In the genomic region with DNA sequence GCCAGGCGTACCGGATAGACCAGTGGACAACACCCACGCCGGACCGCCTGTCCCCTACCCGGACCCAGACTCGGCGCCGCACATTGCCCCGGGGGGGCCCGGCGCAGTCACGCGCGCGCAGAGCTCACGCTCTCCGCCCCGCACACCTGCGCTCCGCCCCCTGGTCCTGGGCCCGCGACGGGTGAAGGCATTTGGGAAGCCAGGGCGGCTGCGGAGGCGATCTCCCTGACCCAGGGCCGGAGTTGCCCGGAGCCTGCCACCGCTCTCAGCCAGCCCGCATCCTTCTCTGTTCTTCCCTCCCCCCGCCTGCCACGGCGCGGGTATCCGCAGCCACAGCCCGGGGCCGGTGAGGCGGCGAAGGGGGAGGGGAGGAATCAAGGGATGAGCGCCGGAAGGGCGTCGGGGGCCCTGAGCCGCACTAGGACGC, we compare ENCODE assay signal across 1 cellular context.
A peak's percentile ranks its signal among the peaks of the same experiment; 100 is the strongest.
TF ChIP-seq lines count a peak whose summit lies in the region.

No MANE protein-coding gene starts in this region.

TF ChIP-seq in HepG2, 621 proteins besides CTCF, POLR2A, EP300 and RAD21 (continued from another document and continues in another):
- TF ChIP-seq, protein P1, sequence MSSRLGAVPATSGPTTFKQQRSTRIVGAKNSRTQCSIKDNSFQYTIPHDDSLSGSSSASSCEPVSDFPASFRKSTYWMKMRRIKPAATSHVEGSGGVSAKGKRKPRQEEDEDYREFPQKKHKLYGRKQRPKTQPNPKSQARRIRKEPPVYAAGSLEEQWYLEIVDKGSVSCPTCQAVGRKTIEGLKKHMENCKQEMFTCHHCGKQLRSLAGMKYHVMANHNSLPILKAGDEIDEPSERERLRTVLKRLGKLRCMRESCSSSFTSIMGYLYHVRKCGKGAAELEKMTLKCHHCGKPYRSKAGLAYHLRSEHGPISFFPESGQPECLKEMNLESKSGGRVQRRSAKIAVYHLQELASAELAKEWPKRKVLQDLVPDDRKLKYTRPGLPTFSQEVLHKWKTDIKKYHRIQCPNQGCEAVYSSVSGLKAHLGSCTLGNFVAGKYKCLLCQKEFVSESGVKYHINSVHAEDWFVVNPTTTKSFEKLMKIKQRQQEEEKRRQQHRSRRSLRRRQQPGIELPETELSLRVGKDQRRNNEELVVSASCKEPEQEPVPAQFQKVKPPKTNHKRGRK (CRISPR knock-in tag; IDR thresholded peaks at IDR 0.05), result no peak
- TF ChIP-seq SNRNP70 (IDR thresholded peaks at IDR 0.05; ENCODE audit: low read depth, low read length), result no peak
- TF ChIP-seq ONECUT2 (CRISPR knock-in tag; IDR thresholded peaks at IDR 0.05), result no peak
- peak; percentile 61; the same call in 1 of the 2 replicates for TF ChIP-seq TOPORS (CRISPR knock-in tag; IDR thresholded peaks at IDR 0.05)
- no peak for TF ChIP-seq HNRNPK (IDR thresholded peaks at IDR 0.05; ENCODE audit: low read depth, low read length, poor library complexity, severe bottlenecking)
- TF ChIP-seq, protein P2, sequence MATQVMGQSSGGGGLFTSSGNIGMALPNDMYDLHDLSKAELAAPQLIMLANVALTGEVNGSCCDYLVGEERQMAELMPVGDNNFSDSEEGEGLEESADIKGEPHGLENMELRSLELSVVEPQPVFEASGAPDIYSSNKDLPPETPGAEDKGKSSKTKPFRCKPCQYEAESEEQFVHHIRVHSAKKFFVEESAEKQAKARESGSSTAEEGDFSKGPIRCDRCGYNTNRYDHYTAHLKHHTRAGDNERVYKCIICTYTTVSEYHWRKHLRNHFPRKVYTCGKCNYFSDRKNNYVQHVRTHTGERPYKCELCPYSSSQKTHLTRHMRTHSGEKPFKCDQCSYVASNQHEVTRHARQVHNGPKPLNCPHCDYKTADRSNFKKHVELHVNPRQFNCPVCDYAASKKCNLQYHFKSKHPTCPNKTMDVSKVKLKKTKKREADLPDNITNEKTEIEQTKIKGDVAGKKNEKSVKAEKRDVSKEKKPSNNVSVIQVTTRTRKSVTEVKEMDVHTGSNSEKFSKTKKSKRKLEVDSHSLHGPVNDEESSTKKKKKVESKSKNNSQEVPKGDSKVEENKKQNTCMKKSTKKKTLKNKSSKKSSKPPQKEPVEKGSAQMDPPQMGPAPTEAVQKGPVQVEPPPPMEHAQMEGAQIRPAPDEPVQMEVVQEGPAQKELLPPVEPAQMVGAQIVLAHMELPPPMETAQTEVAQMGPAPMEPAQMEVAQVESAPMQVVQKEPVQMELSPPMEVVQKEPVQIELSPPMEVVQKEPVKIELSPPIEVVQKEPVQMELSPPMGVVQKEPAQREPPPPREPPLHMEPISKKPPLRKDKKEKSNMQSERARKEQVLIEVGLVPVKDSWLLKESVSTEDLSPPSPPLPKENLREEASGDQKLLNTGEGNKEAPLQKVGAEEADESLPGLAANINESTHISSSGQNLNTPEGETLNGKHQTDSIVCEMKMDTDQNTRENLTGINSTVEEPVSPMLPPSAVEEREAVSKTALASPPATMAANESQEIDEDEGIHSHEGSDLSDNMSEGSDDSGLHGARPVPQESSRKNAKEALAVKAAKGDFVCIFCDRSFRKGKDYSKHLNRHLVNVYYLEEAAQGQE (IDR thresholded peaks at IDR 0.05; ENCODE audit: borderline replicate concordance in 1 of 2, low read depth in 1 of 2, low read length in 2 of 2), result no peak
- TF ChIP-seq, protein P3, sequence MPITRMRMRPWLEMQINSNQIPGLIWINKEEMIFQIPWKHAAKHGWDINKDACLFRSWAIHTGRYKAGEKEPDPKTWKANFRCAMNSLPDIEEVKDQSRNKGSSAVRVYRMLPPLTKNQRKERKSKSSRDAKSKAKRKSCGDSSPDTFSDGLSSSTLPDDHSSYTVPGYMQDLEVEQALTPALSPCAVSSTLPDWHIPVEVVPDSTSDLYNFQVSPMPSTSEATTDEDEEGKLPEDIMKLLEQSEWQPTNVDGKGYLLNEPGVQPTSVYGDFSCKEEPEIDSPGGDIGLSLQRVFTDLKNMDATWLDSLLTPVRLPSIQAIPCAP (CRISPR knock-in tag; IDR thresholded peaks at IDR 0.05; ENCODE audit: low read depth), result no peak
- 0 out of 2 replicates have a peak, but pooled peaks have one; percentile 25 for TF ChIP-seq KMT2B (CRISPR knock-in tag; IDR thresholded peaks at IDR 0.05)
- no peak; the same call in 1 of the 2 replicates for TF ChIP-seq PRMT3 (CRISPR knock-in tag; IDR thresholded peaks at IDR 0.05; ENCODE audit: borderline replicate concordance, low read depth)
- no peak; the same call in 1 of the 2 replicates for TF ChIP-seq ZMYM4 (CRISPR knock-in tag; IDR thresholded peaks at IDR 0.05)
- TF ChIP-seq KAT2B (IDR thresholded peaks at IDR 0.05; ENCODE audit: borderline replicate concordance, low read depth, low read length), result no peak
- no peak for TF ChIP-seq ZNF468 (CRISPR knock-in tag; IDR thresholded peaks at IDR 0.05)
- TF ChIP-seq NR3C1 (CRISPR knock-in tag; IDR thresholded peaks at IDR 0.05), result no peak
- no peak for TF ChIP-seq AKAP8 (CRISPR knock-in tag; IDR thresholded peaks at IDR 0.05)
- TF ChIP-seq GATA4 (IDR thresholded peaks at IDR 0.05; ENCODE audit: borderline replicate concordance, low read depth), result no peak
- no peak for TF ChIP-seq NFYB (CRISPR knock-in tag; IDR thresholded peaks at IDR 0.05)
- TF ChIP-seq HNRNPLL (IDR thresholded peaks at IDR 0.05; ENCODE audit: low read depth, low read length, poor library complexity, severe bottlenecking), result no peak
- 0 out of 2 replicates have a peak, but pooled peaks have one; percentile 45 for TF ChIP-seq ZBTB3 (CRISPR knock-in tag; IDR thresholded peaks at IDR 0.05; ENCODE audit: borderline replicate concordance, low read depth)
- TF ChIP-seq, protein P4, sequence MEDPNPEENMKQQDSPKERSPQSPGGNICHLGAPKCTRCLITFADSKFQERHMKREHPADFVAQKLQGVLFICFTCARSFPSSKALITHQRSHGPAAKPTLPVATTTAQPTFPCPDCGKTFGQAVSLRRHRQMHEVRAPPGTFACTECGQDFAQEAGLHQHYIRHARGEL (CRISPR knock-in tag; IDR thresholded peaks at IDR 0.05), result no peak
- TF ChIP-seq, protein P5, sequence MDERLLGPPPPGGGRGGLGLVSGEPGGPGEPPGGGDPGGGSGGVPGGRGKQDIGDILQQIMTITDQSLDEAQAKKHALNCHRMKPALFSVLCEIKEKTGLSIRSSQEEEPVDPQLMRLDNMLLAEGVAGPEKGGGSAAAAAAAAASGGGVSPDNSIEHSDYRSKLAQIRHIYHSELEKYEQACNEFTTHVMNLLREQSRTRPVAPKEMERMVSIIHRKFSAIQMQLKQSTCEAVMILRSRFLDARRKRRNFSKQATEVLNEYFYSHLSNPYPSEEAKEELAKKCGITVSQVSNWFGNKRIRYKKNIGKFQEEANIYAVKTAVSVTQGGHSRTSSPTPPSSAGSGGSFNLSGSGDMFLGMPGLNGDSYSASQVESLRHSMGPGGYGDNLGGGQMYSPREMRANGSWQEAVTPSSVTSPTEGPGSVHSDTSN (CRISPR knock-in tag; IDR thresholded peaks at IDR 0.05), result no peak
- TF ChIP-seq ZNF569 (CRISPR knock-in tag; IDR thresholded peaks at IDR 0.05; ENCODE audit: borderline replicate concordance), result no peak
- TF ChIP-seq, protein P6, sequence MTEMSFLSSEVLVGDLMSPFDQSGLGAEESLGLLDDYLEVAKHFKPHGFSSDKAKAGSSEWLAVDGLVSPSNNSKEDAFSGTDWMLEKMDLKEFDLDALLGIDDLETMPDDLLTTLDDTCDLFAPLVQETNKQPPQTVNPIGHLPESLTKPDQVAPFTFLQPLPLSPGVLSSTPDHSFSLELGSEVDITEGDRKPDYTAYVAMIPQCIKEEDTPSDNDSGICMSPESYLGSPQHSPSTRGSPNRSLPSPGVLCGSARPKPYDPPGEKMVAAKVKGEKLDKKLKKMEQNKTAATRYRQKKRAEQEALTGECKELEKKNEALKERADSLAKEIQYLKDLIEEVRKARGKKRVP (CRISPR knock-in tag; IDR thresholded peaks at IDR 0.05), result peak in 1 of 2 experiments; percentile 59; a peak in 1 of 4 replicates
- no peak for TF ChIP-seq ZBTB7A (CRISPR knock-in tag; IDR thresholded peaks at IDR 0.05)
- TF ChIP-seq, protein P7, sequence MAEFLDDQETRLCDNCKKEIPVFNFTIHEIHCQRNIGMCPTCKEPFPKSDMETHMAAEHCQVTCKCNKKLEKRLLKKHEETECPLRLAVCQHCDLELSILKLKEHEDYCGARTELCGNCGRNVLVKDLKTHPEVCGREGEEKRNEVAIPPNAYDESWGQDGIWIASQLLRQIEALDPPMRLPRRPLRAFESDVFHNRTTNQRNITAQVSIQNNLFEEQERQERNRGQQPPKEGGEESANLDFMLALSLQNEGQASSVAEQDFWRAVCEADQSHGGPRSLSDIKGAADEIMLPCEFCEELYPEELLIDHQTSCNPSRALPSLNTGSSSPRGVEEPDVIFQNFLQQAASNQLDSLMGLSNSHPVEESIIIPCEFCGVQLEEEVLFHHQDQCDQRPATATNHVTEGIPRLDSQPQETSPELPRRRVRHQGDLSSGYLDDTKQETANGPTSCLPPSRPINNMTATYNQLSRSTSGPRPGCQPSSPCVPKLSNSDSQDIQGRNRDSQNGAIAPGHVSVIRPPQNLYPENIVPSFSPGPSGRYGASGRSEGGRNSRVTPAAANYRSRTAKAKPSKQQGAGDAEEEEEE (CRISPR knock-in tag; IDR thresholded peaks at IDR 0.05; ENCODE audit: borderline replicate concordance), result no peak
- no peak for TF ChIP-seq NRL (CRISPR knock-in tag; IDR thresholded peaks at IDR 0.05; ENCODE audit: borderline replicate concordance)
- no peak for TF ChIP-seq MEIS2 (CRISPR knock-in tag; IDR thresholded peaks at IDR 0.05)
- TF ChIP-seq TCF12 (IDR thresholded peaks at IDR 0.05), result no peak
- TF ChIP-seq TCF12 (CRISPR knock-in tag; IDR thresholded peaks at IDR 0.05), result no peak
- no peak for TF ChIP-seq NCOA5 (CRISPR knock-in tag; IDR thresholded peaks at IDR 0.05)
- no peak for TF ChIP-seq SP1 (IDR thresholded peaks at IDR 0.05)
- TF ChIP-seq SP1 (CRISPR knock-in tag; IDR thresholded peaks at IDR 0.05), result no peak
- TF ChIP-seq, protein P8, sequence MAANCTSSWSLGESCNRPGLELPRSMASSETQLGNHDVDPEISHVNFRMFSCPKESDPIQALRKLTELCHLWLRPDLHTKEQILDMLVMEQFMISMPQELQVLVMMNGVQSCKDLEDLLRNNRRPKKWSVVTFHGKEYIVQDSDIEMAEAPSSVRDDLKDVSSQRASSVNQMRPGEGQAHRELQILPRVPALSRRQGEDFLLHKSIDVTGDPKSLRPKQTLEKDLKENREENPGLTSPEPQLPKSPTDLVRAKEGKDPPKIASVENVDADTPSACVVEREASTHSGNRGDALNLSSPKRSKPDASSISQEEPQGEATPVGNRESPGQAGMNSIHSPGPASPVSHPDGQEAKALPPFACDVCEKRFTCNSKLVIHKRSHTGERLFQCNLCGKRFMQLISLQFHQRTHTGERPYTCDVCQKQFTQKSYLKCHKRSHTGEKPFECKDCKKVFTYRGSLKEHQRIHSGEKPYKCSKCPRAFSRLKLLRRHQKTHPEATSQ (CRISPR knock-in tag; IDR thresholded peaks at IDR 0.05; ENCODE audit: borderline replicate concordance), result no peak
- TF ChIP-seq, protein P9, sequence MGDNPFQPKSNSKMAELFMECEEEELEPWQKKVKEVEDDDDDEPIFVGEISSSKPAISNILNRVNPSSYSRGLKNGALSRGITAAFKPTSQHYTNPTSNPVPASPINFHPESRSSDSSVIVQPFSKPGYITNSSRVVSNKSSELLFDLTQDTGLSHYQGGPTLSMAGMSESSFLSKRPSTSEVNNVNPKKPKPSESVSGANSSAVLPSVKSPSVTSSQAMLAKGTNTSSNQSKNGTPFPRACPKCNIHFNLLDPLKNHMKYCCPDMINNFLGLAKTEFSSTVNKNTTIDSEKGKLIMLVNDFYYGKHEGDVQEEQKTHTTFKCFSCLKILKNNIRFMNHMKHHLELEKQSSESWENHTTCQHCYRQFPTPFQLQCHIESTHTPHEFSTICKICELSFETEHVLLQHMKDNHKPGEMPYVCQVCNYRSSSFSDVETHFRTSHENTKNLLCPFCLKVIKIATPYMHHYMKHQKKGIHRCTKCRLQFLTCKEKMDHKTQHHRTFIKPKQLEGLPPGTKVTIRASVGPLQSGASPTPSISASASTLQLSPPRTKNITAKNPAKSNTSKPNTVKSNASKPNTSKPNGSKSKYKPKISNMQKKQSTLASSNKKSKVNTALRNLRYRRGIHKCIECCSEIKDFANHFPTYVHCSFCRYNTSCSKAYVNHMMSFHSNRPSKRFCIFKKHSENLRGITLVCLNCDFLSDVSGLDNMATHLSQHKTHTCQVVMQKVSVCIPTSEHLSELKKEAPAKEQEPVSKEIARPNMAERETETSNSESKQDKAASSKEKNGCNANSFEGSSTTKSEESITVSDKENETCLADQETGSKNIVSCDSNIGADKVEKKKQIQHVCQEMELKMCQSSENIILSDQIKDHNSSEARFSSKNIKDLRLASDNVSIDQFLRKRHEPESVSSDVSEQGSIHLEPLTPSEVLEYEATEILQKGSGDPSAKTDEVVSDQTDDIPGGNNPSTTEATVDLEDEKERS (CRISPR knock-in tag; IDR thresholded peaks at IDR 0.05), result no peak
- no peak for TF ChIP-seq ASH2L (IDR thresholded peaks at IDR 0.05; ENCODE audit: insufficient read length, low read depth, low read length)
- no peak for TF ChIP-seq ZNF761 (CRISPR knock-in tag; conservative IDR thresholded peaks at IDR 0.05)
- TF ChIP-seq ATF7 (IDR thresholded peaks at IDR 0.05), result no peak
- 0 out of 2 replicates have a peak, but pooled peaks have one; percentile 17 for TF ChIP-seq ATF7 (CRISPR knock-in tag; IDR thresholded peaks at IDR 0.05)
- TF ChIP-seq ZNF263 (CRISPR knock-in tag; IDR thresholded peaks at IDR 0.05), result 0 out of 2 replicates have a peak, but pooled peaks have one; percentile 24
- no peak for TF ChIP-seq ZNF350 (CRISPR knock-in tag; IDR thresholded peaks at IDR 0.05; ENCODE audit: borderline replicate concordance, low read depth)
- TF ChIP-seq ELF1 (CRISPR knock-in tag; IDR thresholded peaks at IDR 0.05), result 0 out of 2 replicates have a peak, but pooled peaks have one; percentile 15
- no peak for TF ChIP-seq ZNF34 (CRISPR knock-in tag; IDR thresholded peaks at IDR 0.05; ENCODE audit: borderline replicate concordance)
- TF ChIP-seq ZNF549 (CRISPR knock-in tag; IDR thresholded peaks at IDR 0.05), result no peak
- TF ChIP-seq, protein P10, sequence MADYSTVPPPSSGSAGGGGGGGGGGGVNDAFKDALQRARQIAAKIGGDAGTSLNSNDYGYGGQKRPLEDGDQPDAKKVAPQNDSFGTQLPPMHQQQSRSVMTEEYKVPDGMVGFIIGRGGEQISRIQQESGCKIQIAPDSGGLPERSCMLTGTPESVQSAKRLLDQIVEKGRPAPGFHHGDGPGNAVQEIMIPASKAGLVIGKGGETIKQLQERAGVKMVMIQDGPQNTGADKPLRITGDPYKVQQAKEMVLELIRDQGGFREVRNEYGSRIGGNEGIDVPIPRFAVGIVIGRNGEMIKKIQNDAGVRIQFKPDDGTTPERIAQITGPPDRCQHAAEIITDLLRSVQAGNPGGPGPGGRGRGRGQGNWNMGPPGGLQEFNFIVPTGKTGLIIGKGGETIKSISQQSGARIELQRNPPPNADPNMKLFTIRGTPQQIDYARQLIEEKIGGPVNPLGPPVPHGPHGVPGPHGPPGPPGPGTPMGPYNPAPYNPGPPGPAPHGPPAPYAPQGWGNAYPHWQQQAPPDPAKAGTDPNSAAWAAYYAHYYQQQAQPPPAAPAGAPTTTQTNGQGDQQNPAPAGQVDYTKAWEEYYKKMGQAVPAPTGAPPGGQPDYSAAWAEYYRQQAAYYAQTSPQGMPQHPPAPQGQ (CRISPR knock-in tag; IDR thresholded peaks at IDR 0.05; ENCODE audit: borderline replicate concordance), result no peak
- no peak for TF ChIP-seq NPAS2 (CRISPR knock-in tag; IDR thresholded peaks at IDR 0.05; ENCODE audit: borderline replicate concordance)
- peak; percentile 64; the same call in 1 of the 2 replicates for TF ChIP-seq MYC (CRISPR knock-in tag; IDR thresholded peaks at IDR 0.05; ENCODE audit: borderline replicate concordance)
- TF ChIP-seq GABPB1 (CRISPR knock-in tag; IDR thresholded peaks at IDR 0.05), result peak; percentile 76
- TF ChIP-seq TBP (CRISPR knock-in tag; IDR thresholded peaks at IDR 0.05), result no peak; the same call in 1 of the 2 replicates
- TF ChIP-seq ZNF672 (CRISPR knock-in tag; IDR thresholded peaks at IDR 0.05), result 0 out of 2 replicates have a peak, but pooled peaks have one; percentile 55
